Comparison of ENCODE assay signal across 9 cellular contexts in genomic region chr1:161185282-161185682, GRCh38. TPM values are rescaled to one million over a fixed set of nuclear protein-coding genes. Genes with fewer than 3 reads are reported as not detected.
DNase-seq lines count a peak whose midpoint lies in the region; ATAC-seq, FAIRE-seq and TF ChIP-seq lines count a peak whose summit lies in the region.
"Had no signal": no experiment of that assay in that cellular context is flagged by ENCODE, and none has a peak within 500 bp of the region (broad histone marks: within the 10 kb centered on the region; RNA-seq: fewer than 3 reads in every experiment).

No MANE protein-coding gene starts in this region.

- peak overlapping the region; percentile 58 for H3K4me3 Mint-ChIP-seq in activated CD4-positive, alpha-beta T cell treated with anti-CD3 and anti-CD28 coated beads, Interleukin-2, amount 10 ng/mL, durations not matched to agents 7 days and 5 days
- no peak overlapping the region for H3K4me3 Mint-ChIP-seq in nephron

- TF ChIP-seq EP300 in upper lobe of left lung (IDR thresholded peaks at IDR 0.05) = no peak

- CTCF ChIA-PET in activated CD4-positive, alpha-beta T cell treated with anti-CD3 and anti-CD28 coated beads, Interleukin-2, amount 10 ng/mL, durations not matched to agents 7 days and 5 days (lab: Charles Lee) = interaction anchor here (0.6 to 2.0 kb wide), 7 partner anchors 8 to 196 kb away, joined by 3 to 9 read pairs (median 4); partner anchors contain the start of genes NDUFS2 and PPOX

- peak overlapping the region in 1 of 2 donors; percentile 27 for H3K9ac ChIP-seq in duodenal mucosa (ENCODE audit: low read depth in 1 of 2, low read length in 2 of 2)

- H3K36me3 Mint-ChIP-seq in activated CD4-positive, alpha-beta T cell treated with anti-CD3 and anti-CD28 coated beads, Interleukin-2, amount 10 ng/mL, durations not matched to agents 7 days and 5 days (ENCODE audit: low read depth) = peaks cover 11% of the 10 kb centered on the region
- H3K36me3 Mint-ChIP-seq in nephron (ENCODE audit: low read depth) = no peaks in the 10 kb centered on the region

- TF ChIP-seq CTCF in nephron (IDR thresholded peaks at IDR 0.05; ENCODE audit: unreplicated experiment in 3 of 3) (no peak), upper lobe of left lung (IDR thresholded peaks at IDR 0.05) (no peak)

- 3 to 4% methylated on average over 3 of the region's 3 CpGs for WGBS in upper lobe of left lung, 2 donors

- no peaks in the 10 kb centered on the region for H3K9me3 ChIP-seq in duodenal mucosa (ENCODE audit: control insufficient read depth in 1 of 2, low read length in 2 of 2)
- H3K9me3 ChIP-seq in upper lobe of left lung = no peaks in the 10 kb centered on the region

- POLR2A ChIA-PET in activated CD4-positive, alpha-beta T cell treated with anti-CD3 and anti-CD28 coated beads, Interleukin-2, amount 10 ng/mL, durations not matched to agents 7 days and 5 days (lab: Charles Lee) = no interaction called here

- H3K36me3 ChIP-seq in duodenal mucosa (ENCODE audit: control insufficient read depth in 1 of 2, insufficient read depth in 2 of 2, low read length in 2 of 2) (no peaks in the 10 kb centered on the region), upper lobe of left lung (no peaks in the 10 kb centered on the region)

- H3K4me3 ChIP-seq in duodenal mucosa (ENCODE audit: low read depth in 1 of 2, low read length in 2 of 2) (peak overlapping the region in 1 of 2 donors; percentile 9), upper lobe of left lung (no peak overlapping the region)

- peak; percentile 89 for ATAC-seq in upper lobe of left lung (ENCODE audit: low FRiP score in 2 of 2)

- peaks cover 81% of the 10 kb centered on the region for H3K4me1 Mint-ChIP-seq in activated CD4-positive, alpha-beta T cell treated with anti-CD3 and anti-CD28 coated beads, Interleukin-2, amount 10 ng/mL, durations not matched to agents 7 days and 5 days
- H3K4me1 Mint-ChIP-seq in nephron = peaks cover 11% of the 10 kb centered on the region

- H3K4me1 ChIP-seq in duodenal mucosa (ENCODE audit: control insufficient read depth in 1 of 2, insufficient read depth in 2 of 2, low read length in 2 of 2) (peaks cover 22 to 25% of the 10 kb centered on the region in 2 donors), upper lobe of left lung (peaks cover 33 to 40% (median 34%) of the 10 kb centered on the region in 4 donors)

- peak overlapping the region; percentile 74 for H3K27ac ChIP-seq in duodenal mucosa (ENCODE audit: low read depth, low read length)
- H3K27ac ChIP-seq in upper lobe of left lung = peak overlapping the region; percentile 48 to 79 (median 73)
- H3K27ac ChIP-seq: VCaP had no signal

- peak overlapping the region; percentile 97 for H3K27ac Mint-ChIP-seq in activated CD4-positive, alpha-beta T cell treated with anti-CD3 and anti-CD28 coated beads, Interleukin-2, amount 10 ng/mL, durations not matched to agents 7 days and 5 days
- H3K27ac Mint-ChIP-seq in nephron = peak overlapping the region; percentile 7 to 65 (median 10)

- peak; percentile 94 for FAIRE-seq in GM12891 (lab: Jason Lieb, UNC)

- peak; percentile 46; the same call in 1 of the 2 replicates for TF ChIP-seq POLR2A in GM12891 (IDR thresholded peaks at IDR 0.05; ENCODE audit: low read depth, low read length)
- peak in 2 of 4 donors; percentile 14 to 19 for TF ChIP-seq POLR2A in upper lobe of left lung (IDR thresholded peaks at IDR 0.05)

- H3K27me3 Mint-ChIP-seq in activated CD4-positive, alpha-beta T cell treated with anti-CD3 and anti-CD28 coated beads, Interleukin-2, amount 10 ng/mL, durations not matched to agents 7 days and 5 days = no peaks in the 10 kb centered on the region
- H3K27me3 Mint-ChIP-seq in nephron (ENCODE audit: low read depth) = no peaks in the 10 kb centered on the region

- DNase-seq in GM12891 (ENCODE audit: insufficient read length, low spot score) (peak; percentile 49), HCEC 1CT (peak; percentile 68), NCI-H1092 (lab: John Stamatoyannopoulos, UW) (peak; percentile 48), upper lobe of left lung (peak in 1 of 2 donors; percentile 81), SHP77 (lab: John Stamatoyannopoulos, UW) (no peak)
- peak; percentile 92 for DNase-seq in activated CD4-positive, alpha-beta T cell treated with anti-CD3 and anti-CD28 coated beads, Interleukin-2, amount 10 ng/mL, durations not matched to agents 7 days and 5 days

- H3K27me3 ChIP-seq in duodenal mucosa (ENCODE audit: control insufficient read depth in 1 of 2, insufficient read depth in 2 of 2, low read length in 2 of 2) (no peaks in the 10 kb centered on the region), upper lobe of left lung (no peaks in the 10 kb centered on the region)

- no peaks in the 10 kb centered on the region for H3K9me3 Mint-ChIP-seq in activated CD4-positive, alpha-beta T cell treated with anti-CD3 and anti-CD28 coated beads, Interleukin-2, amount 10 ng/mL, durations not matched to agents 7 days and 5 days
- no peaks in the 10 kb centered on the region for H3K9me3 Mint-ChIP-seq in nephron

TF ChIP-seq in GM12891, 5 proteins besides CTCF, POLR2A, EP300 and RAD21:
- TF ChIP-seq SPI1 (IDR thresholded peaks at IDR 0.05; ENCODE audit: low read depth, low read length) = peak; percentile 50; the same call in 1 of the 2 replicates
- no peak for TF ChIP-seq PAX5 (IDR thresholded peaks at IDR 0.05; ENCODE audit: insufficient read depth, low read length, severe bottlenecking)
- TF ChIP-seq POU2F2 (IDR thresholded peaks at IDR 0.05; ENCODE audit: low read depth, low read length) = peak; percentile 53; the same call in 1 of the 2 replicates
- TF ChIP-seq POLR2AphosphoS5 (IDR thresholded peaks at IDR 0.05; ENCODE audit: low read depth, low read length) = no peak
- no peak for TF ChIP-seq TAF1 (IDR thresholded peaks at IDR 0.05; ENCODE audit: low read depth, low read length)

RNA-seq across cellular contexts. Expression of gene B4GALT3, which starts 8.0 kb away (rescaled TPM):
- 29.6 TPM for polyA plus RNA-seq in GM12891 (2012; ENCODE audit: low read depth, missing spikeins)
- 10 to 100 TPM; 43.1 to 48.6 TPM for total RNA-seq in activated CD4-positive, alpha-beta T cell treated with anti-CD3 and anti-CD28 coated beads, Interleukin-2, amount 10 ng/mL, durations not matched to agents 7 days and 5 days
- 10 to 100 TPM; 12.3 to 37.1 (median 27.2) TPM for total RNA-seq in upper lobe of left lung

RNA-seq across cellular contexts. Expression of gene ADAMTS4, which starts 13.6 kb away (rescaled TPM):
- polyA plus RNA-seq in GM12891 (2012; ENCODE audit: low read depth, missing spikeins) = 0.05 TPM
- 1 to 10 TPM in 1 of 2 experiments, under 1 TPM in 1; 0.31 to 1.3 TPM for total RNA-seq in activated CD4-positive, alpha-beta T cell treated with anti-CD3 and anti-CD28 coated beads, Interleukin-2, amount 10 ng/mL, durations not matched to agents 7 days and 5 days
- 10 to 100 TPM in 1 of 6 donors, 1 to 10 TPM in 4, under 1 TPM in 1; 0.91 to 18.6 (median 3.0) TPM for total RNA-seq in upper lobe of left lung

RNA-seq across cellular contexts. Expression of gene NDUFS2, which starts 16.9 kb away (rescaled TPM):
- polyA plus RNA-seq in GM12891 (2012; ENCODE audit: low read depth, missing spikeins) = 105 TPM
- total RNA-seq in activated CD4-positive, alpha-beta T cell treated with anti-CD3 and anti-CD28 coated beads, Interleukin-2, amount 10 ng/mL, durations not matched to agents 7 days and 5 days = 10 to 100 TPM; 74.2 to 82.1 TPM
- total RNA-seq in upper lobe of left lung = 100 to 1,000 TPM in 2 of 6 donors, 10 to 100 TPM in 4; 65.7 to 194 (median 84.4) TPM

RNA-seq across cellular contexts. Expression of gene PPOX, which starts 19.1 kb away (rescaled TPM):
- polyA plus RNA-seq in GM12891 (2012; ENCODE audit: low read depth, missing spikeins) = 12.9 TPM
- total RNA-seq in activated CD4-positive, alpha-beta T cell treated with anti-CD3 and anti-CD28 coated beads, Interleukin-2, amount 10 ng/mL, durations not matched to agents 7 days and 5 days = 10 to 100 TPM; 33.6 to 40.7 TPM
- 10 to 100 TPM; 19.5 to 48.2 (median 26.6) TPM for total RNA-seq in upper lobe of left lung

RNA-seq across cellular contexts. Expression of gene USP21, which starts 26.0 kb away (rescaled TPM):
- 13.5 TPM for polyA plus RNA-seq in GM12891 (2012; ENCODE audit: low read depth, missing spikeins)
- total RNA-seq in activated CD4-positive, alpha-beta T cell treated with anti-CD3 and anti-CD28 coated beads, Interleukin-2, amount 10 ng/mL, durations not matched to agents 7 days and 5 days = 10 to 100 TPM; 34.7 to 40.2 TPM
- 10 to 100 TPM; 14.1 to 48.2 (median 21.8) TPM for total RNA-seq in upper lobe of left lung

Comparison
In these comparisons a context has a peak if more than half of its experiments do, and no peak if none do; other contexts are left out.
1. DNase-seq: peak in GM12891 (single experiment), HCEC 1CT (single experiment), NCI-H1092 (single experiment) and activated CD4-positive, alpha-beta T cell treated with anti-CD3 and anti-CD28 coated beads, Interleukin-2, amount 10 ng/mL, durations not matched to agents 7 days and 5 days (single experiment); none in SHP77 (0 of 2).